ENCODE assay signal across 16 cellular contexts in genomic region chr6:141541766-141542324, GRCh38.
A peak's percentile ranks its signal among the peaks of the same experiment; 100 is the strongest.
DNase-seq lines count a peak whose midpoint lies in the region; ATAC-seq and TF ChIP-seq lines count a peak whose summit lies in the region.
"Had no signal": no experiment of that assay in that cellular context is flagged by ENCODE, and none has a peak within 500 bp of the region (broad histone marks: within the 10 kb centered on the region; RNA-seq: fewer than 3 reads in every experiment).

No MANE protein-coding gene starts in this region.

- H3K36me3 Mint-ChIP-seq in T-helper 2 cell treated with Interferon-gamma antibody and Interleukin-4, amounts not matched to agents 5 μg/mL and 100 μg/mL, for 36 hours (ENCODE audit: low read depth) = no peaks in the 10 kb centered on the region
- no peaks in the 10 kb centered on the region for H3K36me3 Mint-ChIP-seq in mesothelial cell of epicardium

- H3K27me3 Mint-ChIP-seq in T-helper 2 cell treated with Interferon-gamma antibody and Interleukin-4, amounts not matched to agents 5 μg/mL and 100 μg/mL, for 36 hours (ENCODE audit: low read depth) = peaks cover 2% of the 10 kb centered on the region
- no peaks in the 10 kb centered on the region for H3K27me3 Mint-ChIP-seq in mesothelial cell of epicardium (ENCODE audit: low read depth)

- H3K4me3 Mint-ChIP-seq in T-helper 2 cell treated with Interferon-gamma antibody and Interleukin-4, amounts not matched to agents 5 μg/mL and 100 μg/mL, for 36 hours = peak overlapping the region; percentile 7
- H3K4me3 Mint-ChIP-seq in mesothelial cell of epicardium = no peak overlapping the region

- H3K36me3 ChIP-seq in DND-41 (ENCODE audit: insufficient read depth, low read length) = no peaks in the 10 kb centered on the region
- H3K36me3 ChIP-seq in tibial artery = no peaks in the 10 kb centered on the region
- H3K36me3 ChIP-seq: prostate gland, WERI-Rb-1 had no signal

- H3K4me2 ChIP-seq in DND-41 (ENCODE audit: insufficient read depth, low read length) = peak overlapping the region; percentile 33; the same call in 1 of the 2 replicates

- no peaks in the 10 kb centered on the region for H3K79me2 ChIP-seq in DND-41 (ENCODE audit: insufficient read depth, low read length)

- DNase-seq in DND-41 (no peak), left kidney (ENCODE audit: low read depth, low spot score) (peak; percentile 2), tibial artery (no peak), GM20000 (ENCODE audit: low spot score) (no peak), mesothelial cell of epicardium (ENCODE audit: low spot score in 2 of 2, unreplicated experiment in 2 of 2) (no peak)
- no peak for DNase-seq in T-helper 2 cell treated with Interferon-gamma antibody and Interleukin-4, amounts not matched to agents 5 μg/mL and 100 μg/mL, for 36 hours (ENCODE audit: low spot score)
- DNase-seq: AML-193; GF-D8; NCI-H187; NCI-H526; stimulated activated CD4-positive, alpha-beta T cell treated with anti-CD3 and anti-CD28 coated beads, Interleukin-12 subunit alpha, Interleukin-12 subunit beta, amount 100 ng/mL, for 4 hours; WERI-Rb-1 had no signal

- TF ChIP-seq CTCF in DND-41 (IDR thresholded peaks at IDR 0.05; ENCODE audit: borderline replicate concordance, extremely low read depth, low read length, poor library complexity, severe bottlenecking) = no peak
- no peak for TF ChIP-seq CTCF in tibial artery (IDR thresholded peaks at IDR 0.05)
- no peak for TF ChIP-seq CTCF in GM20000 (IDR thresholded peaks at IDR 0.05; ENCODE audit: extremely low read depth, missing control alignments)
- TF ChIP-seq CTCF in mesothelial cell of epicardium (IDR thresholded peaks at IDR 0.05; ENCODE audit: unreplicated experiment) = no peak

- no peak overlapping the region for H3K9ac ChIP-seq in DND-41 (ENCODE audit: low read depth, low read length)

- H3K27ac Mint-ChIP-seq in T-helper 2 cell treated with Interferon-gamma antibody and Interleukin-4, amounts not matched to agents 5 μg/mL and 100 μg/mL, for 36 hours = no peak overlapping the region
- H3K27ac Mint-ChIP-seq in mesothelial cell of epicardium = no peak overlapping the region

- no peak overlapping the region for H3K4me3 ChIP-seq in DND-41 (ENCODE audit: low read depth in 1 of 2, low read length in 2 of 2)
- no peak overlapping the region for H3K4me3 ChIP-seq in tibial artery
- H3K4me3 ChIP-seq: prostate gland had no signal

- no peaks in the 10 kb centered on the region for H4K20me1 ChIP-seq in DND-41 (ENCODE audit: insufficient read depth, low read length)

- H3K4me1 Mint-ChIP-seq in T-helper 2 cell treated with Interferon-gamma antibody and Interleukin-4, amounts not matched to agents 5 μg/mL and 100 μg/mL, for 36 hours (ENCODE audit: low read depth) = peaks cover 5% of the 10 kb centered on the region
- H3K4me1 Mint-ChIP-seq in mesothelial cell of epicardium = no peaks in the 10 kb centered on the region

- H3K27me3 ChIP-seq in DND-41 (ENCODE audit: insufficient read depth, low read length, poor library complexity) (no peaks in the 10 kb centered on the region), tibial artery (no peaks in the 10 kb centered on the region)

- H3K9me3 ChIP-seq in DND-41 (ENCODE audit: insufficient read depth, low read length, severe bottlenecking) = no peaks in the 10 kb centered on the region
- no peaks in the 10 kb centered on the region for H3K9me3 ChIP-seq in tibial artery
- H3K9me3 ChIP-seq: prostate gland had no signal

- ATAC-seq in DND-41 (ENCODE audit: insufficient read depth, low read depth) = peak; percentile 94
- ATAC-seq in HG03175 (IDR thresholded peaks at IDR 0.05; ENCODE audit: unreplicated experiment) = peak; percentile 43
- no peak for ATAC-seq in HG02938 (IDR thresholded peaks at IDR 0.05; ENCODE audit: unreplicated experiment)
- ATAC-seq: left lobe of liver had no signal

- peak overlapping the region; percentile 58; the same call in 1 of the 2 replicates for H2AFZ ChIP-seq in DND-41 (ENCODE audit: low read depth, low read length)

- H3K4me1 ChIP-seq in DND-41 (ENCODE audit: insufficient read depth, low read length) = peaks cover 11% of the 10 kb centered on the region
- H3K4me1 ChIP-seq in tibial artery = no peaks in the 10 kb centered on the region
- H3K4me1 ChIP-seq: prostate gland had no signal

- H3K27ac ChIP-seq in DND-41 (ENCODE audit: low read length) = peak overlapping the region; percentile 60; the same call in 1 of the 2 replicates
- H3K27ac ChIP-seq in tibial artery = no peak overlapping the region
- H3K27ac ChIP-seq: prostate gland, WERI-Rb-1 had no signal

- no peaks in the 10 kb centered on the region for H3K9me3 Mint-ChIP-seq in T-helper 2 cell treated with Interferon-gamma antibody and Interleukin-4, amounts not matched to agents 5 μg/mL and 100 μg/mL, for 36 hours
- peaks cover 13% of the 10 kb centered on the region for H3K9me3 Mint-ChIP-seq in mesothelial cell of epicardium

- intact Hi-C loops in tibial artery (cut with DNase I; ENCODE audit: low total_unique reads) = no loop called here
